In genomic region chr1:221336141-221336540, GRCh38 we compare ENCODE assay signal across 10 cellular contexts.
DNase-seq lines count a peak whose midpoint lies in the region; ATAC-seq and TF ChIP-seq lines count a peak whose summit lies in the region.
"Had no signal": no experiment of that assay in that cellular context is flagged by ENCODE, and none has a peak within 500 bp of the region (broad histone marks: within the 10 kb centered on the region; RNA-seq: fewer than 3 reads in every experiment).

No MANE protein-coding gene starts in this region.

- TF ChIP-seq CTCF in prostate gland (IDR thresholded peaks at IDR 0.05): no peak

- no peak for TF ChIP-seq POLR2A in prostate gland (IDR thresholded peaks at IDR 0.05)

- DNase-seq in Caki2 (ENCODE audit: low read depth) (peak; percentile 73), right cardiac atrium (no peak), prostate gland (ENCODE audit: low spot score) (no peak)
- DNase-seq in stimulated activated CD4-positive, alpha-beta T cell treated with anti-CD3 and anti-CD28 coated beads, Interleukin-15, amount 100 ng/mL, for 24 hours: no peak
- no peak for DNase-seq in naive thymus-derived CD8-positive, alpha-beta T cell
- DNase-seq: central memory CD4-positive, alpha-beta T cell; stimulated activated CD8-positive, alpha-beta memory T cell treated with anti-CD3 and anti-CD28 coated beads, Interleukin-4, amount 100 ng/mL, for 48 hours had no signal

- peaks cover 12 to 62% (median 17%) of the 10 kb centered on the region in 5 donors for H3K27me3 Mint-ChIP-seq in naive thymus-derived CD8-positive, alpha-beta T cell

- peak overlapping the region; percentile 88 for H3K27ac ChIP-seq in angular gyrus (ENCODE audit: low read depth, low read length)
- peak overlapping the region; percentile 36 for H3K27ac ChIP-seq in right cardiac atrium (ENCODE audit: low read length)
- peak overlapping the region; percentile 10 for H3K27ac ChIP-seq in skeletal muscle tissue (ENCODE audit: low read depth, low read length)
- peak overlapping the region in 1 of 2 donors; percentile 16 for H3K27ac ChIP-seq in prostate gland

- intact Hi-C loops in right cardiac atrium (cut with DNase I): no loop called here
- intact Hi-C loops in prostate gland (cut with DNase I): no loop called here

- H3K4me1 Mint-ChIP-seq in naive thymus-derived CD8-positive, alpha-beta T cell: no peaks in the 10 kb centered on the region

- peaks cover 0 to 9% (median 0%) of the 10 kb centered on the region in 3 donors for H3K36me3 Mint-ChIP-seq in naive thymus-derived CD8-positive, alpha-beta T cell

- H3K4me3 Mint-ChIP-seq in naive thymus-derived CD8-positive, alpha-beta T cell: peak overlapping the region in 1 of 10 donors; percentile 25

- H3K27me3 ChIP-seq in right cardiac atrium (ENCODE audit: control insufficient read depth, insufficient read depth) (no peaks in the 10 kb centered on the region), skeletal muscle tissue (ENCODE audit: control insufficient read depth in 3 of 3, insufficient read depth in 3 of 3, low read length in 3 of 3) (no peaks in the 10 kb centered on the region), prostate gland (replicated peaks; ENCODE audit: insufficient read depth) (no peaks in the 10 kb centered on the region)

- POLR2A ChIA-PET in naive thymus-derived CD8-positive, alpha-beta T cell (lab: Charles Lee): no interaction called here

- peaks cover 0 to 27% (median 12%) of the 10 kb centered on the region in 9 donors for H3K9me3 Mint-ChIP-seq in naive thymus-derived CD8-positive, alpha-beta T cell

- WGBS in right cardiac atrium: 33% methylated on average over 2 of the region's 2 CpGs
- WGBS in prostate gland: 52% methylated on average over 2 of the region's 2 CpGs

- H3K9ac ChIP-seq in skeletal muscle tissue (ENCODE audit: low read depth in 1 of 3, low read length in 3 of 3): peak overlapping the region in 1 of 3 donors; percentile 52

- ATAC-seq in right cardiac atrium: peak in 1 of 2 donors; percentile 36
- no peak for ATAC-seq in GM21360 (IDR thresholded peaks at IDR 0.05; ENCODE audit: unreplicated experiment)
- no peak for ATAC-seq in naive thymus-derived CD8-positive, alpha-beta T cell

- H3K4me3 ChIP-seq in right cardiac atrium (ENCODE audit: low read length) (no peak overlapping the region), skeletal muscle tissue (ENCODE audit: low read length in 3 of 3) (no peak overlapping the region), prostate gland (no peak overlapping the region)

- in situ Hi-C loops in Caki2 (cut with HindIII; ENCODE audit: low pct_unique_long_range_greater_than_20kb, low sequenced_read_pairs): no loop called here

- H3K36me3 ChIP-seq in skeletal muscle tissue (ENCODE audit: control insufficient read depth in 3 of 3, insufficient read depth in 3 of 3, low read length in 3 of 3) (no peaks in the 10 kb centered on the region), prostate gland (no peaks in the 10 kb centered on the region)

- no peak overlapping the region for H3K27ac Mint-ChIP-seq in naive thymus-derived CD8-positive, alpha-beta T cell

- H3K4me1 ChIP-seq in right cardiac atrium (ENCODE audit: control insufficient read depth, insufficient read depth, low read length): peaks cover 11% of the 10 kb centered on the region
- peaks cover 3 to 15% (median 7%) of the 10 kb centered on the region in 3 donors for H3K4me1 ChIP-seq in skeletal muscle tissue (ENCODE audit: control insufficient read depth in 3 of 3, insufficient read depth in 3 of 3, low read length in 3 of 3)
- H3K4me1 ChIP-seq in prostate gland (replicated peaks): no peaks in the 10 kb centered on the region

- H3K9me3 ChIP-seq in right cardiac atrium (ENCODE audit: control insufficient read depth, low read length) (no peaks in the 10 kb centered on the region), skeletal muscle tissue (ENCODE audit: control insufficient read depth in 3 of 3, low read length in 3 of 3) (peaks cover 0 to 5% (median 0%) of the 10 kb centered on the region in 3 donors), prostate gland (no peaks in the 10 kb centered on the region)
